Comparison of ENCODE assay signal across 1 cellular context in genomic region chr17:68309066-68309670, GRCh38.
A peak's percentile ranks its signal among the peaks of the same experiment; 100 is the strongest.
TF ChIP-seq lines count a peak whose summit lies in the region.

No MANE protein-coding gene starts in this region.

TF ChIP-seq in HepG2, 621 proteins besides CTCF, POLR2A, EP300 and RAD21:
- peak; percentile 68; the same call in 1 of the 2 replicates for TF ChIP-seq ZFP90 (CRISPR knock-in tag; IDR thresholded peaks at IDR 0.05; ENCODE audit: borderline replicate concordance)
- TF ChIP-seq ZBTB3 (CRISPR knock-in tag; IDR thresholded peaks at IDR 0.05; ENCODE audit: borderline replicate concordance, low read depth): peak; percentile 95
- 0 out of 2 replicates have a peak, but pooled peaks have one; percentile 27 for TF ChIP-seq RXRA (CRISPR knock-in tag; IDR thresholded peaks at IDR 0.05)
- peak; percentile 24; the same call in 1 of the 2 replicates for TF ChIP-seq HIVEP1 (CRISPR knock-in tag; IDR thresholded peaks at IDR 0.05)
- 0 out of 2 replicates have a peak, but pooled peaks have one; percentile 20 for TF ChIP-seq WIZ (CRISPR knock-in tag; IDR thresholded peaks at IDR 0.05)
- peak; percentile 56 for TF ChIP-seq ZBTB38 (CRISPR knock-in tag; IDR thresholded peaks at IDR 0.05)
- 0 out of 2 replicates have a peak, but pooled peaks have one; percentile 19 for TF ChIP-seq SNAPC4 (CRISPR knock-in tag; IDR thresholded peaks at IDR 0.05)
- 0 out of 2 replicates have a peak, but pooled peaks have one; percentile 13 for TF ChIP-seq GATAD2A (CRISPR knock-in tag; IDR thresholded peaks at IDR 0.05)
- peak; percentile 17; the same call in 1 of the 2 replicates for TF ChIP-seq KDM5B (CRISPR knock-in tag; IDR thresholded peaks at IDR 0.05; ENCODE audit: borderline replicate concordance)
- TF ChIP-seq ZNF687 (CRISPR knock-in tag; IDR thresholded peaks at IDR 0.05): peak; percentile 59
- TF ChIP-seq RARA (CRISPR knock-in tag; IDR thresholded peaks at IDR 0.05): peak; percentile 42; the same call in 1 of the 2 replicates
